ENCODE assay signal across 1 cellular context in genomic region chr18:24000613-24001490, GRCh38.
TF ChIP-seq lines count a peak whose summit lies in the region.

No MANE protein-coding gene starts in this region.

TF ChIP-seq in GM12878, 131 proteins besides CTCF, POLR2A, EP300 and RAD21 (continued from another document):
- TF ChIP-seq GABPA (IDR thresholded peaks at IDR 0.05; ENCODE audit: low read depth) (no peak), EED (IDR thresholded peaks at IDR 0.05; ENCODE audit: low read depth) (no peak), CBX5 (IDR thresholded peaks at IDR 0.05; ENCODE audit: low read depth) (no peak), RUNX3 (IDR thresholded peaks at IDR 0.05; ENCODE audit: low read length) (peak; percentile 58), FOXM1 (IDR thresholded peaks at IDR 0.05; ENCODE audit: low read depth, low read length) (0 out of 2 replicates have a peak, but pooled peaks have one; percentile 34), CREB1 (IDR thresholded peaks at IDR 0.05; ENCODE audit: low read depth) (peak; percentile 20; the same call in 1 of the 2 replicates), NFIC (IDR thresholded peaks at IDR 0.05; ENCODE audit: low read depth, low read length) (peak; percentile 65), ZNF207 (IDR thresholded peaks at IDR 0.05; ENCODE audit: borderline replicate concordance) (no peak), ZBTB40 (IDR thresholded peaks at IDR 0.05; ENCODE audit: borderline replicate concordance) (no peak), RB1 (IDR thresholded peaks at IDR 0.05; ENCODE audit: borderline replicate concordance) (no peak), YY1 (IDR thresholded peaks at IDR 0.05; ENCODE audit: low read depth, low read length) (peak; percentile 20; the same call in 1 of the 2 replicates), NR2C2 (IDR thresholded peaks at IDR 0.05; ENCODE audit: borderline replicate concordance, control insufficient read depth, insufficient read length, low read depth) (no peak), BACH1 (IDR thresholded peaks at IDR 0.05; ENCODE audit: borderline replicate concordance) (no peak), BMI1 (IDR thresholded peaks at IDR 0.05; ENCODE audit: borderline replicate concordance) (no peak), ATF3 (IDR thresholded peaks at IDR 0.05; ENCODE audit: borderline replicate concordance, extremely low read depth, low read depth, low read length) (no peak), KDM1A (IDR thresholded peaks at IDR 0.05; ENCODE audit: borderline replicate concordance) (no peak), JUNB (IDR thresholded peaks at IDR 0.05) (peak; percentile 85)
- TF ChIP-seq, protein P1, sequence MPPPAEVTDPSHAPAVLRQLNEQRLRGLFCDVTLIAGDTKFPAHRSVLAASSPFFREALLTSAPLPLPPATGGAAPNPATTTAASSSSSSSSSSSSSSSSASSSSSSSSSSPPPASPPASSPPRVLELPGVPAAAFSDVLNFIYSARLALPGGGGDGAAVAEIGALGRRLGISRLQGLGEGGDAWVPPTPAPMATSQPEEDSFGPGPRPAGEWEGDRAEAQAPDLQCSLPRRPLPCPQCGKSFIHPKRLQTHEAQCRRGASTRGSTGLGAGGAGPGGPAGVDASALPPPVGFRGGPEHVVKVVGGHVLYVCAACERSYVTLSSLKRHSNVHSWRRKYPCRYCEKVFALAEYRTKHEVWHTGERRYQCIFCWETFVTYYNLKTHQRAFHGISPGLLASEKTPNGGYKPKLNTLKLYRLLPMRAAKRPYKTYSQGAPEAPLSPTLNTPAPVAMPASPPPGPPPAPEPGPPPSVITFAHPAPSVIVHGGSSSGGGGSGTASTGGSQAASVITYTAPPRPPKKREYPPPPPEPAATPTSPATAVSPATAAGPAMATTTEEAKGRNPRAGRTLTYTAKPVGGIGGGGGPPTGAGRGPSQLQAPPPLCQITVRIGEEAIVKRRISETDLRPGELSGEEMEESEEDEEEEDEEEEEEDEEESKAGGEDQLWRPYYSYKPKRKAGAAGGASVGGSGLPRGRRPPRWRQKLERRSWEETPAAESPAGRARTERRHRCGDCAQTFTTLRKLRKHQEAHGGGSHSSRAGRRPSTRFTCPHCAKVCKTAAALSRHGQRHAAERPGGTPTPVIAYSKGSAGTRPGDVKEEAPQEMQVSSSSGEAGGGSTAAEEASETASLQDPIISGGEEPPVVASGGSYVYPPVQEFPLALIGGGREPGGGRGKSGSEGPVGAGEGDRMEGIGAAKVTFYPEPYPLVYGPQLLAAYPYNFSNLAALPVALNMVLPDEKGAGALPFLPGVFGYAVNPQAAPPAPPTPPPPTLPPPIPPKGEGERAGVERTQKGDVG (CRISPR knock-in tag; IDR thresholded peaks at IDR 0.05), result no peak
- TF ChIP-seq, protein P2, sequence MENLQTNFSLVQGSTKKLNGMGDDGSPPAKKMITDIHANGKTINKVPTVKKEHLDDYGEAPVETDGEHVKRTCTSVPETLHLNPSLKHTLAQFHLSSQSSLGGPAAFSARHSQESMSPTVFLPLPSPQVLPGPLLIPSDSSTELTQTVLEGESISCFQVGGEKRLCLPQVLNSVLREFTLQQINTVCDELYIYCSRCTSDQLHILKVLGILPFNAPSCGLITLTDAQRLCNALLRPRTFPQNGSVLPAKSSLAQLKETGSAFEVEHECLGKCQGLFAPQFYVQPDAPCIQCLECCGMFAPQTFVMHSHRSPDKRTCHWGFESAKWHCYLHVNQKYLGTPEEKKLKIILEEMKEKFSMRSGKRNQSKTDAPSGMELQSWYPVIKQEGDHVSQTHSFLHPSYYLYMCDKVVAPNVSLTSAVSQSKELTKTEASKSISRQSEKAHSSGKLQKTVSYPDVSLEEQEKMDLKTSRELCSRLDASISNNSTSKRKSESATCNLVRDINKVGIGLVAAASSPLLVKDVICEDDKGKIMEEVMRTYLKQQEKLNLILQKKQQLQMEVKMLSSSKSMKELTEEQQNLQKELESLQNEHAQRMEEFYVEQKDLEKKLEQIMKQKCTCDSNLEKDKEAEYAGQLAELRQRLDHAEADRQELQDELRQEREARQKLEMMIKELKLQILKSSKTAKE (IDR thresholded peaks at IDR 0.05; ENCODE audit: low read depth, poor library complexity, severe bottlenecking), result no peak
- TF ChIP-seq, protein P3, sequence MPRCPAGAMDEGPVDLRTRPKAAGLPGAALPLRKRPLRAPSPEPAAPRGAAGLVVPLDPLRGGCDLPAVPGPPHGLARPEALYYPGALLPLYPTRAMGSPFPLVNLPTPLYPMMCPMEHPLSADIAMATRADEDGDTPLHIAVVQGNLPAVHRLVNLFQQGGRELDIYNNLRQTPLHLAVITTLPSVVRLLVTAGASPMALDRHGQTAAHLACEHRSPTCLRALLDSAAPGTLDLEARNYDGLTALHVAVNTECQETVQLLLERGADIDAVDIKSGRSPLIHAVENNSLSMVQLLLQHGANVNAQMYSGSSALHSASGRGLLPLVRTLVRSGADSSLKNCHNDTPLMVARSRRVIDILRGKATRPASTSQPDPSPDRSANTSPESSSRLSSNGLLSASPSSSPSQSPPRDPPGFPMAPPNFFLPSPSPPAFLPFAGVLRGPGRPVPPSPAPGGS (IDR thresholded peaks at IDR 0.05; ENCODE audit: borderline replicate concordance, insufficient read depth, low read depth, low read length, poor library complexity, severe bottlenecking), result no peak
TF ChIP-seq in GM12878: peak in this region for 7.
